24 cellular contexts compared by ENCODE assay signal in genomic region chr4:185834088-185834487, GRCh38. TPM values are rescaled to one million over a fixed set of nuclear protein-coding genes. Genes with fewer than 3 reads are reported as not detected.
"Had no signal": no experiment of that assay in that cellular context is flagged by ENCODE, and none has a peak within 500 bp of the region (broad histone marks: within the 10 kb centered on the region; RNA-seq: fewer than 3 reads in every experiment).

No MANE protein-coding gene starts in this region.

- H3K79me2 ChIP-seq: hepatocyte had no signal

- H3K27ac Mint-ChIP-seq: dendritic cell treated with granulocyte-macrophage colony-stimulating factor and Interleukin-4, amounts not matched to agents 40 ng/mL and 50 ng/mL, for 4 days; effector memory CD8-positive, alpha-beta T cell; naive thymus-derived CD8-positive, alpha-beta T cell; stimulated activated memory B cell treated with anti-CD40 and anti-IgM and Interleukin-4, amounts not matched to agents 10 μg/mL and 1 μg/mL and 100 μg/mL, for 72 hours; stimulated activated naive CD8-positive, alpha-beta T cell treated with anti-CD3 and anti-CD28 coated beads, Interleukin-15, Interleukin-2, amounts not matched to agents 100 ng/mL and 50 ng/mL, for 24 hours had no signal

- H3K9me3 ChIP-seq: esophagus muscularis mucosa, gastrocnemius medialis, mucosa of descending colon, pancreas, prostate gland, spleen, tibial artery, upper lobe of right lung, vagina had no signal

- H3K4me3 ChIP-seq: esophagus muscularis mucosa, gastrocnemius medialis, hepatocyte, mucosa of descending colon, pancreas, prostate gland, spleen, tibial artery, upper lobe of right lung, vagina had no signal

- H3K27me3 ChIP-seq: esophagus muscularis mucosa, gastrocnemius medialis, hepatocyte, pancreas, spleen, tibial artery, upper lobe of right lung, vagina had no signal

- DNase-seq: effector memory CD8-positive, alpha-beta T cell; gastrocnemius medialis; glutamatergic neuron; kidney; left colon; mammary epithelial cell; mucosa of descending colon; naive thymus-derived CD8-positive, alpha-beta T cell; pancreas; spleen; stimulated activated CD4-positive, alpha-beta T cell treated with anti-CD3 and anti-CD28 coated beads, Interleukin-15, amount 100 ng/mL, for 24 hours; stimulated activated CD4-positive, alpha-beta T cell treated with anti-CD3 and anti-CD28 coated beads, Interleukin-1b, Interleukin-23, amount 100 ng/mL, for 48 hours; stimulated activated CD4-positive, alpha-beta T cell treated with anti-CD3 and anti-CD28 coated beads, Interleukin-4, amount 100 ng/mL, for 24 hours; tibial artery; upper lobe of right lung had no signal

- H3K27ac ChIP-seq: epithelial cell of prostate, esophagus muscularis mucosa, gastrocnemius medialis, prostate gland, spleen, tibial artery, upper lobe of right lung, vagina had no signal

- H3K4me1 ChIP-seq: prostate gland had no signal

- H3K4me3 Mint-ChIP-seq: dendritic cell treated with granulocyte-macrophage colony-stimulating factor and Interleukin-4, amounts not matched to agents 40 ng/mL and 50 ng/mL, for 4 days; effector memory CD8-positive, alpha-beta T cell; naive thymus-derived CD8-positive, alpha-beta T cell; stimulated activated memory B cell treated with anti-CD40 and anti-IgM and Interleukin-4, amounts not matched to agents 10 μg/mL and 1 μg/mL and 100 μg/mL, for 72 hours; stimulated activated naive CD8-positive, alpha-beta T cell treated with anti-CD3 and anti-CD28 coated beads, Interleukin-15, Interleukin-2, amounts not matched to agents 100 ng/mL and 50 ng/mL, for 24 hours had no signal

- H3K36me3 Mint-ChIP-seq: naive thymus-derived CD8-positive, alpha-beta T cell; stimulated activated memory B cell treated with anti-CD40 and anti-IgM and Interleukin-4, amounts not matched to agents 10 μg/mL and 1 μg/mL and 100 μg/mL, for 72 hours had no signal

- H3K4me1 Mint-ChIP-seq: naive thymus-derived CD8-positive, alpha-beta T cell; stimulated activated memory B cell treated with anti-CD40 and anti-IgM and Interleukin-4, amounts not matched to agents 10 μg/mL and 1 μg/mL and 100 μg/mL, for 72 hours had no signal

- ATAC-seq: effector memory CD8-positive, alpha-beta T cell; gastrocnemius medialis; left colon; mucosa of descending colon; naive thymus-derived CD8-positive, alpha-beta T cell; pancreas; sciatic nerve; stimulated activated memory B cell treated with anti-CD40 and anti-IgM and Interleukin-4, amounts not matched to agents 10 μg/mL and 1 μg/mL and 100 μg/mL, for 72 hours; upper lobe of right lung had no signal

- H2AFZ ChIP-seq: hepatocyte had no signal

- H3K4me2 ChIP-seq: hepatocyte had no signal

- H3K36me3 ChIP-seq: esophagus muscularis mucosa, gastrocnemius medialis, pancreas, prostate gland, spleen, tibial artery, upper lobe of right lung, vagina had no signal

- H3K9me3 Mint-ChIP-seq: dendritic cell treated with granulocyte-macrophage colony-stimulating factor and Interleukin-4, amounts not matched to agents 40 ng/mL and 50 ng/mL, for 4 days; effector memory CD8-positive, alpha-beta T cell; stimulated activated memory B cell treated with anti-CD40 and anti-IgM and Interleukin-4, amounts not matched to agents 10 μg/mL and 1 μg/mL and 100 μg/mL, for 72 hours; stimulated activated naive CD8-positive, alpha-beta T cell treated with anti-CD3 and anti-CD28 coated beads, Interleukin-15, Interleukin-2, amounts not matched to agents 100 ng/mL and 50 ng/mL, for 24 hours had no signal

RNA-seq across cellular contexts. Expression of gene SORBS2, which starts 22.1 kb away (rescaled TPM):
- total RNA-seq: naive thymus-derived CD8-positive, alpha-beta T cell had no signal
